20 cellular contexts compared by ENCODE assay signal in genomic region chr5:61525573-61526142, GRCh38.
DNase-seq lines count a peak whose midpoint lies in the region; ATAC-seq, FAIRE-seq and TF ChIP-seq lines count a peak whose summit lies in the region.
"Had no signal": no experiment of that assay in that cellular context is flagged by ENCODE, and none has a peak within 500 bp of the region (broad histone marks: within the 10 kb centered on the region; RNA-seq: fewer than 3 reads in every experiment).

No MANE protein-coding gene starts in this region.

- TF ChIP-seq CTCF in HepG2 (CRISPR knock-in tag; IDR thresholded peaks at IDR 0.05) (no peak), right lobe of liver (IDR thresholded peaks at IDR 0.05) (no peak), bronchial epithelial cell (IDR thresholded peaks at IDR 0.05; ENCODE audit: insufficient read depth, low read length, severe bottlenecking) (no peak), transverse colon (IDR thresholded peaks at IDR 0.05) (no peak)

- TF ChIP-seq POLR2A in HepG2 (IDR thresholded peaks at IDR 0.05; ENCODE audit: insufficient read depth in 1 of 2, low read depth in 2 of 2, low read length in 2 of 2) (no peak), right lobe of liver (IDR thresholded peaks at IDR 0.05) (no peak), transverse colon (IDR thresholded peaks at IDR 0.05) (no peak)

- H3K36me3 ChIP-seq in HepG2 (replicated peaks in 1 of 2; ENCODE audit: control insufficient read depth in 1 of 2, insufficient read depth in 2 of 2, low read length in 2 of 2) (no peaks in the 10 kb centered on the region), right lobe of liver (no peaks in the 10 kb centered on the region), bronchial epithelial cell (ENCODE audit: control insufficient read depth, insufficient read depth, low read length) (peaks cover 4% of the 10 kb centered on the region), transverse colon (peaks cover 0 to 16% (median 0%) of the 10 kb centered on the region in 4 donors)
- H3K36me3 ChIP-seq: MG63 had no signal

- in situ Hi-C loops in HepG2 (cut with HindIII; ENCODE audit: extremely low pct_ligation_motif_present, low pct_unique_long_range_greater_than_20kb), result no loop called here
- in situ Hi-C loops in transverse colon (cut with MboI; ENCODE audit: low pct_ligation_motif_present in 1 of 4, low pct_unique_long_range_greater_than_20kb in 1 of 4, low sequenced_read_pairs in 3 of 4), result no loop called here

- no peak overlapping the region for H3K4me2 ChIP-seq in HepG2 (ENCODE audit: low read depth, low read length)

- TF ChIP-seq EP300 in HepG2 (IDR thresholded peaks at IDR 0.05; ENCODE audit: low read depth in 2 of 2, low read length in 2 of 2), result no peak
- TF ChIP-seq EP300 in HepG2 (CRISPR knock-in tag; IDR thresholded peaks at IDR 0.05; ENCODE audit: borderline replicate concordance), result no peak
- no peak for TF ChIP-seq EP300 in transverse colon (IDR thresholded peaks at IDR 0.05; ENCODE audit: low read depth)

- WGBS in HepG2 (ENCODE audit: low lambda C conversion rate), result 74% methylated on average over 11 of the region's 11 CpGs
- WGBS in right lobe of liver (ENCODE audit: insufficient coverage, low coverage, low lambda C conversion rate, missing lambda C conversion rate), result 81% methylated on average over 8 of the region's 11 CpGs
- WGBS in transverse colon (ENCODE audit: low coverage in 1 of 2), 2 donors, result 71 to 89% methylated on average over 9 to 11 of the region's 11 CpGs

- H3K4me3 ChIP-seq in HepG2 (replicated peaks in 1 of 3; ENCODE audit: insufficient read depth in 1 of 3, low read depth in 2 of 3, low read length in 3 of 3), result no peak overlapping the region
- no peak overlapping the region for H3K4me3 ChIP-seq in right lobe of liver
- H3K4me3 ChIP-seq in bronchial epithelial cell (ENCODE audit: low read depth, low read length), result no peak overlapping the region
- H3K4me3 ChIP-seq in transverse colon, result no peak overlapping the region
- H3K4me3 ChIP-seq: MG63 had no signal

- no peak overlapping the region for H2AFZ ChIP-seq in HepG2 (ENCODE audit: low read length)

- no peak overlapping the region for H3K9ac ChIP-seq in HepG2 (ENCODE audit: insufficient read depth, low read depth, low read length)

- H3K9me3 ChIP-seq in HepG2 (ENCODE audit: low read length) (no peaks in the 10 kb centered on the region), right lobe of liver (no peaks in the 10 kb centered on the region), transverse colon (no peaks in the 10 kb centered on the region)
- H3K9me3 ChIP-seq: MG63 had no signal

- no TSS peak for BruUV-seq in HepG2 (replicated peaks; lab: Mats Ljungman, UMichigan)

- no peaks in the 10 kb centered on the region for H4K20me1 ChIP-seq in HepG2 (ENCODE audit: insufficient read depth, low read length)

- ATAC-seq in HepG2 (no peak), right lobe of liver (no peak), HG03045 (IDR thresholded peaks at IDR 0.05; ENCODE audit: unreplicated experiment) (no peak), GM19452 (IDR thresholded peaks at IDR 0.05; ENCODE audit: unreplicated experiment) (no peak)
- ATAC-seq: left ventricle myocardium superior had no signal

- no peak for FAIRE-seq in HepG2 (lab: Jason Lieb, UNC)
- peak; percentile 73 for FAIRE-seq in bronchial epithelial cell (lab: Jason Lieb, UNC)
- FAIRE-seq: A204.1 had no signal

- H3K4me1 ChIP-seq in HepG2 (ENCODE audit: insufficient read depth, low read length) (no peaks in the 10 kb centered on the region), right lobe of liver (peaks cover 0 to 23% (median 13%) of the 10 kb centered on the region in 4 donors), transverse colon (no peaks in the 10 kb centered on the region)

- TF ChIP-seq RAD21 in HepG2 (CRISPR knock-in tag; IDR thresholded peaks at IDR 0.05), result no peak

- intact Hi-C loops in HepG2 (cut with micrococcal nuclease; ENCODE audit: unreplicated experiment), result no loop called here
- intact Hi-C loops in right lobe of liver (cut with DNase I), result no loop called here
- intact Hi-C loops in transverse colon (cut with DNase I; ENCODE audit: low total_unique reads), result no loop called here
- intact Hi-C loops in posterior vena cava (cut with DNase I), result no loop called here

- CTCF ChIA-PET in HepG2 (lab: Yijun Ruan, JAX; ENCODE audit: low intra/inter-chr PET ratio, low total read pairs), result no interaction called here

- H3K27me3 ChIP-seq in HepG2 (ENCODE audit: control insufficient read depth in 1 of 2, insufficient read depth in 2 of 2, low read length in 2 of 2), result no peaks in the 10 kb centered on the region
- H3K27me3 ChIP-seq in right lobe of liver, result no peaks in the 10 kb centered on the region
- H3K27me3 ChIP-seq in bronchial epithelial cell (ENCODE audit: control insufficient read depth, insufficient read depth, low read length), result no peaks in the 10 kb centered on the region
- H3K27me3 ChIP-seq in transverse colon, result no peaks in the 10 kb centered on the region
- H3K27me3 ChIP-seq: MG63 had no signal

- H3K79me2 ChIP-seq in HepG2 (ENCODE audit: insufficient read depth, low read length), result no peaks in the 10 kb centered on the region

- DNase-seq in HepG2 (ENCODE audit: low spot score) (no peak), right lobe of liver (no peak), bronchial epithelial cell (ENCODE audit: low read depth) (peak; percentile 63), medulla oblongata (ENCODE audit: extremely low spot score) (peak; percentile 14), transverse colon (no peak), posterior vena cava (ENCODE audit: low spot score) (no peak)
- DNase-seq: activated CD8-positive, alpha-beta memory T cell treated with anti-CD3 and anti-CD28 coated beads for 24 hours; activated effector memory CD4-positive, alpha-beta T cell treated with anti-CD3 and anti-CD28 coated beads, Interleukin-2, amount 50 U/mL, for 16 hours; amniotic stem cell; DMS79 treated with DMSO at 0.1 percent for 48 hours; left ventricle myocardium superior; MG63; NCI-H2029 treated with DMSO at 0.1 percent for 48 hours; NCI-H524 treated with DMSO at 0.1 percent for 48 hours; stimulated activated CD4-positive, alpha-beta T cell treated with anti-CD3 and anti-CD28 coated beads, Interleukin-4, amount 100 ng/mL, for 4 hours had no signal

- POLR2A ChIA-PET in HepG2 (lab: Yijun Ruan, JAX), result no interaction called here

- H3K27ac ChIP-seq in HepG2 (ENCODE audit: extremely low read length, insufficient read depth, low read length), result no peak overlapping the region
- H3K27ac ChIP-seq in right lobe of liver, result no peak overlapping the region
- H3K27ac ChIP-seq in transverse colon, result no peak overlapping the region
- H3K27ac ChIP-seq: C4-2B, VCaP had no signal

TF ChIP-seq in HepG2, 621 proteins besides CTCF, POLR2A, EP300 and RAD21:
- TF ChIP-seq RFX1 (IDR thresholded peaks at IDR 0.05), result peak; percentile 51; the same call in 1 of the 2 replicates
- TF ChIP-seq TFDP1 (CRISPR knock-in tag; IDR thresholded peaks at IDR 0.05; ENCODE audit: borderline replicate concordance), result no peak
- TF ChIP-seq MAFF (IDR thresholded peaks at IDR 0.05; ENCODE audit: low read depth, low read length), result peak; percentile 53
- TF ChIP-seq DPF2 (CRISPR knock-in tag; IDR thresholded peaks at IDR 0.05; ENCODE audit: borderline replicate concordance, low read depth), result no peak
- TF ChIP-seq ZNF574 (CRISPR knock-in tag; IDR thresholded peaks at IDR 0.05), result no peak
- peak; percentile 31 to 72; a peak in 3 of 4 replicates for TF ChIP-seq MAFK (conservative IDR thresholded peaks at IDR 0.05 in 1 of 2, IDR thresholded peaks at IDR 0.05 in 1 of 2; ENCODE audit: low read length in 2 of 2)
- no peak for TF ChIP-seq ZMAT5 (CRISPR knock-in tag; IDR thresholded peaks at IDR 0.05; ENCODE audit: borderline replicate concordance, low read depth)
- TF ChIP-seq KDM1A (CRISPR knock-in tag; IDR thresholded peaks at IDR 0.05), result no peak

Comparison
In these comparisons a context has a peak if more than half of its experiments do, and no peak if none do; other contexts are left out.
1. DNase-seq: peak in bronchial epithelial cell (single experiment) and medulla oblongata (single experiment); none in HepG2 (single experiment), right lobe of liver (0 of 3), transverse colon (single experiment) and posterior vena cava (single experiment).